In the genomic region with DNA sequence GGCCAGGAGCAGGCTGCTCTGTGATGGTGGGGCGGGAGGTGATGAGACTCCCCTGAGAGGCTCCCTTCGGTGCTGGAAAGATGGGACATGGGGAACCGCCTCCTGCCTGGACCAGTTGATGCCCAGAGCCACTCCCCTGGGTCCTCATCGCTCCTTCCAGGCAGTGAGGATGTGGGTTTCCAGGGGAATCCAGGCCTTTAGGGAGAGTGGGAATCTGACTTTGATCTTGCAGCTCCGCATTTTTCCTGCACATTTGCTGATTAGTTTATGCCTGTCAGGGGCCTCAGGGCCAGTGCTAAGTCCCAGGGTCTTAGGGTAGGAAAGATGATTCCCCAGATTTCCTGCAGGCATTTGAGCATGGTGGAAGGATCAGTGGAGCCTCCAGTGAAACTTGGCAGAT, we compare ENCODE assay signal across 4 cellular contexts. TPM values are rescaled to one million over a fixed set of nuclear protein-coding genes. Genes with fewer than 3 reads are reported as not detected.
"Had no signal": no experiment of that assay in that cellular context is flagged by ENCODE, and none has a peak within 500 bp of the region (broad histone marks: within the 10 kb centered on the region; RNA-seq: fewer than 3 reads in every experiment).

No MANE protein-coding gene starts in this region.

RNA-seq across cellular contexts. Expression of a gene that starts 18.0 kb away (rescaled TPM):
- total RNA-seq: GM23248, H1, H9, HT-29 had no signal
- polyA plus RNA-seq: GM23248, H1 had no signal
